20 cellular contexts compared by ENCODE assay signal in genomic region chr16:9738690-9739089, GRCh38.
DNase-seq lines count a peak whose midpoint lies in the region; ATAC-seq, FAIRE-seq and TF ChIP-seq lines count a peak whose summit lies in the region.
"Had no signal": no experiment of that assay in that cellular context is flagged by ENCODE, and none has a peak within 500 bp of the region (broad histone marks: within the 10 kb centered on the region; RNA-seq: fewer than 3 reads in every experiment).

No MANE protein-coding gene starts in this region.

- no peak overlapping the region for H3K9ac ChIP-seq in HepG2 (ENCODE audit: insufficient read depth, low read depth, low read length)
- H3K9ac ChIP-seq in K562 (ENCODE audit: insufficient read depth in 1 of 2, low read depth in 2 of 2, low read length in 2 of 2), result no peak overlapping the region
- H3K9ac ChIP-seq: BLaER1 treated with 17β-estradiol and CSF1 and Interleukin-3, amounts not matched to agents 10 nM and 100 nM had no signal

- no peak overlapping the region for H3K27ac ChIP-seq in HepG2 (ENCODE audit: extremely low read length, insufficient read depth, low read length)
- no peak overlapping the region for H3K27ac ChIP-seq in right lobe of liver
- no peak overlapping the region for H3K27ac ChIP-seq in K562 (ENCODE audit: extremely low read depth, low read depth, low read length)
- H3K27ac ChIP-seq: 22Rv1; A549; BLaER1 treated with 17β-estradiol and CSF1 and Interleukin-3, amounts not matched to agents 10 nM and 100 nM; C4-2B had no signal

- H3K79me2 ChIP-seq in HepG2 (ENCODE audit: insufficient read depth, low read length) (no peaks in the 10 kb centered on the region), K562 (ENCODE audit: control insufficient read depth, insufficient read depth, low read length) (no peaks in the 10 kb centered on the region)

- 7% methylated on average over 6 of the region's 6 CpGs for WGBS in HepG2 (ENCODE audit: low lambda C conversion rate)
- 68% methylated on average over 6 of the region's 6 CpGs for WGBS in right lobe of liver (ENCODE audit: insufficient coverage, low coverage, low lambda C conversion rate, missing lambda C conversion rate)
- 0% methylated on average over 6 of the region's 6 CpGs for WGBS in K562 (ENCODE audit: insufficient coverage, low coverage, missing lambda C conversion rate)

- no peak for TF ChIP-seq EP300 in HepG2 (IDR thresholded peaks at IDR 0.05; ENCODE audit: low read depth in 2 of 2, low read length in 2 of 2)
- TF ChIP-seq EP300 in HepG2 (CRISPR knock-in tag; IDR thresholded peaks at IDR 0.05; ENCODE audit: borderline replicate concordance), result no peak
- TF ChIP-seq EP300 in K562 (IDR thresholded peaks at IDR 0.05; ENCODE audit: low read length), result no peak

- H3K27me3 Mint-ChIP-seq in neural crest cell (ENCODE audit: low read depth), result peaks cover 4% of the 10 kb centered on the region
- H3K27me3 Mint-ChIP-seq: CD4-positive, alpha-beta T cell had no signal

- intact Hi-C loops in HepG2 (cut with micrococcal nuclease; ENCODE audit: unreplicated experiment), result no loop called here
- intact Hi-C loops in right lobe of liver (cut with DNase I), result no loop called here
- intact Hi-C loops in K562 (cut with micrococcal nuclease), result no loop called here

- H3K9me3 ChIP-seq in HepG2 (ENCODE audit: low read length) (no peaks in the 10 kb centered on the region), right lobe of liver (no peaks in the 10 kb centered on the region), K562 (replicated peaks; ENCODE audit: control insufficient read depth, insufficient read depth, low read depth, low read length) (no peaks in the 10 kb centered on the region)
- H3K9me3 ChIP-seq: A549; BLaER1 treated with 17β-estradiol and CSF1 and Interleukin-3, amounts not matched to agents 10 nM and 100 nM had no signal

- CTCF ChIA-PET in HepG2 (lab: Yijun Ruan, JAX; ENCODE audit: low intra/inter-chr PET ratio, low total read pairs) (no interaction called here), K562 (lab: Yijun Ruan, JAX; ENCODE audit: low intra/inter-chr PET ratio) (no interaction called here)

- H3K4me1 ChIP-seq in HepG2 (ENCODE audit: insufficient read depth, low read length) (no peaks in the 10 kb centered on the region), right lobe of liver (no peaks in the 10 kb centered on the region), K562 (replicated peaks in 1 of 2; ENCODE audit: control insufficient read depth in 2 of 2, insufficient read depth in 2 of 2, low read length in 2 of 2) (no peaks in the 10 kb centered on the region)
- H3K4me1 ChIP-seq: A549; BLaER1 treated with 17β-estradiol and CSF1 and Interleukin-3, amounts not matched to agents 10 nM and 100 nM had no signal

- H3K9me1 ChIP-seq in K562 (ENCODE audit: control insufficient read depth, insufficient read depth, low read length), result no peaks in the 10 kb centered on the region

- in situ Hi-C loops in HepG2 (cut with HindIII; ENCODE audit: extremely low pct_ligation_motif_present, low pct_unique_long_range_greater_than_20kb) (no loop called here), K562 (cut with MboI) (no loop called here)

- DNase-seq in HepG2 (ENCODE audit: low spot score), result no peak
- no peak for DNase-seq in right lobe of liver
- no peak for DNase-seq in K562 (ENCODE audit: extremely low read depth in 1 of 4, low spot score in 3 of 4)
- DNase-seq in neural crest cell (ENCODE audit: low read depth, low spot score), result no peak
- DNase-seq in HuH-7.5 (ENCODE audit: low spot score), result no peak
- DNase-seq: AML-193; CD4-positive, alpha-beta T cell; CD8-positive, alpha-beta T cell; DMS79 treated with DMSO at 0.1 percent for 48 hours; GF-D8 had no signal

- TF ChIP-seq CTCF in HepG2 (CRISPR knock-in tag; IDR thresholded peaks at IDR 0.05) (no peak), right lobe of liver (IDR thresholded peaks at IDR 0.05) (no peak), K562 (IDR thresholded peaks at IDR 0.05 in 2 of 3, conservative IDR thresholded peaks at IDR 0.05 in 1 of 3; ENCODE audit: insufficient read depth in 2 of 3, low read depth in 1 of 3, low read length in 3 of 3) (no peak), neural crest cell (conservative IDR thresholded peaks at IDR 0.05) (no peak)

- no peak overlapping the region for H3K4me3 Mint-ChIP-seq in neural crest cell
- H3K4me3 Mint-ChIP-seq: B cell; CD4-positive, alpha-beta T cell; CD8-positive, alpha-beta T cell had no signal

- POLR2A ChIA-PET in HepG2 (lab: Yijun Ruan, JAX) (no interaction called here), K562 (lab: Yijun Ruan, JAX) (no interaction called here)

- no peak overlapping the region for H3K4me2 ChIP-seq in HepG2 (ENCODE audit: low read depth, low read length)
- no peak overlapping the region for H3K4me2 ChIP-seq in K562 (ENCODE audit: insufficient read depth, low read length)
- H3K4me2 ChIP-seq: A549; BLaER1 treated with 17β-estradiol and CSF1 and Interleukin-3, amounts not matched to agents 10 nM and 100 nM had no signal

- ATAC-seq in HepG2, result no peak
- ATAC-seq in right lobe of liver, result no peak
- ATAC-seq in K562, result no peak
- no peak for ATAC-seq in HG02938 (IDR thresholded peaks at IDR 0.05; ENCODE audit: unreplicated experiment)
- ATAC-seq: A549; CD8-positive, alpha-beta T cell had no signal

- H4K20me1 ChIP-seq in HepG2 (ENCODE audit: insufficient read depth, low read length) (no peaks in the 10 kb centered on the region), K562 (replicated peaks; ENCODE audit: control insufficient read depth, insufficient read depth, low read length) (no peaks in the 10 kb centered on the region)
- H4K20me1 ChIP-seq: BLaER1 treated with 17β-estradiol and CSF1 and Interleukin-3, amounts not matched to agents 10 nM and 100 nM had no signal

- FAIRE-seq in HepG2 (lab: Jason Lieb, UNC) (no peak), K562 (lab: Jason Lieb, UNC) (no peak)
- FAIRE-seq: A549, D721Med, G401.6, GM12891, GM19239 had no signal

- H3K36me3 ChIP-seq in HepG2 (replicated peaks in 1 of 2; ENCODE audit: control insufficient read depth in 1 of 2, insufficient read depth in 2 of 2, low read length in 2 of 2), result no peaks in the 10 kb centered on the region
- no peaks in the 10 kb centered on the region for H3K36me3 ChIP-seq in right lobe of liver
- no peaks in the 10 kb centered on the region for H3K36me3 ChIP-seq in K562 (ENCODE audit: control insufficient read depth, insufficient read depth, low read length)
- H3K36me3 ChIP-seq: BLaER1 treated with 17β-estradiol and CSF1 and Interleukin-3, amounts not matched to agents 10 nM and 100 nM had no signal

- TF ChIP-seq RAD21 in HepG2 (CRISPR knock-in tag; IDR thresholded peaks at IDR 0.05) (no peak), K562 (CRISPR knock-in tag; conservative IDR thresholded peaks at IDR 0.05 in 1 of 2, IDR thresholded peaks at IDR 0.05 in 1 of 2) (no peak)

- H3K4me3 ChIP-seq in HepG2 (replicated peaks in 1 of 3; ENCODE audit: insufficient read depth in 1 of 3, low read depth in 2 of 3, low read length in 3 of 3) (no peak overlapping the region), right lobe of liver (no peak overlapping the region), K562 (no peak overlapping the region)
- H3K4me3 ChIP-seq: A549; BLaER1 treated with 17β-estradiol and CSF1 and Interleukin-3, amounts not matched to agents 10 nM and 100 nM had no signal

- peaks cover 0 to 4% of the 10 kb centered on the region in 2 experiments; a peak in 2 of 5 replicates for H3K27me3 ChIP-seq in HepG2 (ENCODE audit: control insufficient read depth in 1 of 2, insufficient read depth in 2 of 2, low read length in 2 of 2)
- no peaks in the 10 kb centered on the region for H3K27me3 ChIP-seq in right lobe of liver
- H3K27me3 ChIP-seq in K562 (ENCODE audit: control insufficient read depth in 2 of 2, insufficient read depth in 2 of 2, low read length in 2 of 2), result no peaks in the 10 kb centered on the region
- H3K27me3 ChIP-seq: BLaER1 treated with 17β-estradiol and CSF1 and Interleukin-3, amounts not matched to agents 10 nM and 100 nM had no signal

- peak overlapping the region; percentile 58 for H3K27ac Mint-ChIP-seq in neural crest cell (ENCODE audit: unreplicated experiment)
- H3K27ac Mint-ChIP-seq: B cell; CD4-positive, alpha-beta T cell; CD8-positive, alpha-beta T cell had no signal

- no peaks in the 10 kb centered on the region for H3K36me3 Mint-ChIP-seq in neural crest cell (ENCODE audit: low read depth)
- H3K36me3 Mint-ChIP-seq: CD8-positive, alpha-beta T cell had no signal

- H3K4me1 Mint-ChIP-seq in neural crest cell, result no peaks in the 10 kb centered on the region
- H3K4me1 Mint-ChIP-seq: B cell had no signal

- BruUV-seq in HepG2 (replicated peaks; lab: Mats Ljungman, UMichigan) (no TSS peak), K562 (replicated peaks; lab: Mats Ljungman, UMichigan) (no TSS peak)

- peaks cover 2% of the 10 kb centered on the region for H3K9me3 Mint-ChIP-seq in neural crest cell
- H3K9me3 Mint-ChIP-seq: CD8-positive, alpha-beta T cell had no signal

- TF ChIP-seq POLR2A in HepG2 (IDR thresholded peaks at IDR 0.05; ENCODE audit: insufficient read depth in 1 of 2, low read depth in 2 of 2, low read length in 2 of 2) (no peak), right lobe of liver (IDR thresholded peaks at IDR 0.05) (no peak), K562 (conservative IDR thresholded peaks at IDR 0.05) (no peak)

- H2AFZ ChIP-seq in HepG2 (ENCODE audit: low read length) (no peak overlapping the region), K562 (ENCODE audit: low read depth, low read length) (no peak overlapping the region)

TF ChIP-seq in K562, 482 proteins besides CTCF, POLR2A, EP300 and RAD21:
- TF ChIP-seq E2F4 (CRISPR knock-in tag; IDR thresholded peaks at IDR 0.05; ENCODE audit: low read depth) (no peak), RBM25 (IDR thresholded peaks at IDR 0.05; ENCODE audit: low read depth, low read length, severe bottlenecking) (peak; percentile 51), CEBPG (CRISPR knock-in tag; IDR thresholded peaks at IDR 0.05) (no peak), CEBPG (tag; conservative IDR thresholded peaks at IDR 0.05 in 1 of 2, IDR thresholded peaks at IDR 0.05 in 1 of 2) (no peak), MTA3 (IDR thresholded peaks at IDR 0.05; ENCODE audit: borderline replicate concordance) (no peak)
